Comparison of ENCODE assay signal across 33 cellular contexts in the genomic region with DNA sequence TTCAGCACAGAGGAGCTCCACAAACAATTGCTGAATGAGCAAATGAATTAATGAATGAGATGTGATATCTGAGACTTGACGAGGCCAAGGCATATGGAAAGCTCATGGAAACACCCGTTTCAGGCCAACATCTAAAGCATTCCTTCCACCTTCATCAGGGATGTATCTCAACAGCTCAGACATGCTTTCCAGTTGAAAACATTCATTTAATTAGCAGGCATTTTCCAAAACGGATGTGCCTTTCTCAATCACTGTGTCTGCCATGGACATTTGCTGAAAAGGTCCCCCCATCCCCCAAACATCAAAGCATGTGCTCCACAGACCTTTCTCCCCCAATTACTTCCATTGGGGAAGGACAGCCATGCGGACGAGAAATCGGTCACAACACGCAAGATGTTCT.
"Had no signal": no experiment of that assay in that cellular context is flagged by ENCODE, and none has a peak within 500 bp of the region (broad histone marks: within the 10 kb centered on the region; RNA-seq: fewer than 3 reads in every experiment).

No MANE protein-coding gene starts in this region.

- H3K36me3 ChIP-seq: ascending aorta, cardiac muscle cell, MG63, SJCRH30, WERI-Rb-1 had no signal

- DNase-seq: activated CD4-positive, alpha-beta memory T cell treated with anti-CD3 and anti-CD28 coated beads, Interleukin-2, amount 10 ng/mL, durations not matched to agents 7 days and 5 days; activated CD4-positive, alpha-beta T cell treated with anti-CD3 and anti-CD28 coated beads for 1 hour; activated CD4-positive, alpha-beta T cell treated with anti-CD3 and anti-CD28 coated beads for 48 hours; activated CD4-positive, CD25-positive, alpha-beta regulatory T cell; activated CD8-positive, alpha-beta memory T cell treated with anti-CD3 and anti-CD28 coated beads for 24 hours; activated CD8-positive, alpha-beta memory T cell treated with anti-CD3 and anti-CD28 coated beads, Interleukin-2, amount 10 ng/mL, durations not matched to agents 7 days and 5 days; activated CD8-positive, alpha-beta memory T cell treated with anti-CD3 and anti-CD28 coated beads, Interleukin-2, amount 50 U/mL, for 48 hours; activated effector memory CD4-positive, alpha-beta T cell treated with Interleukin-2 at 50 U/mL for 16 hours; activated naive CD4-positive, alpha-beta T cell; activated naive CD8-positive, alpha-beta T cell treated with anti-CD3 and anti-CD28 coated beads, Interleukin-2, amount 10 ng/mL, durations not matched to agents 7 days and 5 days; activated T-cell treated with anti-CD3 and anti-CD28 coated beads, Interleukin-2, amount 50 U/mL, for 48 hours; amygdala; Kasumi-1; MG63; NCI-H1048; NCI-H1436 treated with DMSO at 0.1 percent for 48 hours; NCI-H1694 treated with DMSO at 0.1 percent for 48 hours; NCI-H2029; NCI-H2227 treated with DMSO at 0.1 percent for 48 hours; NCI-H446; NCI-H510A treated with DMSO at 0.1 percent for 48 hours; NCI-H69; NCI-H82; SHP77; SJCRH30; T1000; WERI-Rb-1 had no signal

- ATAC-seq: activated CD8-positive, alpha-beta memory T cell treated with anti-CD3 and anti-CD28 coated beads, Interleukin-2, amount 10 ng/mL, durations not matched to agents 7 days and 5 days; Panc1 had no signal

- H3K27ac ChIP-seq: ascending aorta, cardiac muscle cell, SJCRH30, SK-N-MC, WERI-Rb-1 had no signal

- H3K4me3 Mint-ChIP-seq: activated CD4-positive, alpha-beta memory T cell treated with anti-CD3 and anti-CD28 coated beads, Interleukin-2, amount 10 ng/mL, durations not matched to agents 7 days and 5 days; activated CD8-positive, alpha-beta memory T cell treated with anti-CD3 and anti-CD28 coated beads, Interleukin-2, amount 10 ng/mL, durations not matched to agents 7 days and 5 days; activated naive CD4-positive, alpha-beta T cell treated with anti-CD3 and anti-CD28 coated beads, Interleukin-2, amount 50 U/mL, for 24 hours; activated naive CD8-positive, alpha-beta T cell treated with anti-CD3 and anti-CD28 coated beads, Interleukin-2, amount 10 ng/mL, durations not matched to agents 7 days and 5 days; central memory CD8-positive, alpha-beta T cell had no signal

- H3K27me3 ChIP-seq: ascending aorta, MG63 had no signal

- H3K4me1 Mint-ChIP-seq: activated CD4-positive, alpha-beta memory T cell treated with anti-CD3 and anti-CD28 coated beads, Interleukin-2, amount 10 ng/mL, durations not matched to agents 7 days and 5 days; activated CD8-positive, alpha-beta memory T cell treated with anti-CD3 and anti-CD28 coated beads, Interleukin-2, amount 10 ng/mL, durations not matched to agents 7 days and 5 days; activated naive CD4-positive, alpha-beta T cell treated with anti-CD3 and anti-CD28 coated beads, Interleukin-2, amount 50 U/mL, for 24 hours; activated naive CD8-positive, alpha-beta T cell treated with anti-CD3 and anti-CD28 coated beads, Interleukin-2, amount 10 ng/mL, durations not matched to agents 7 days and 5 days; central memory CD8-positive, alpha-beta T cell had no signal

- H3K4me3 ChIP-seq: ascending aorta, cardiac muscle cell, MG63, SJCRH30, SK-N-MC had no signal

- H3K9me3 Mint-ChIP-seq: activated CD4-positive, alpha-beta memory T cell treated with anti-CD3 and anti-CD28 coated beads, Interleukin-2, amount 10 ng/mL, durations not matched to agents 7 days and 5 days; activated naive CD4-positive, alpha-beta T cell treated with anti-CD3 and anti-CD28 coated beads, Interleukin-2, amount 50 U/mL, for 24 hours; activated naive CD8-positive, alpha-beta T cell treated with anti-CD3 and anti-CD28 coated beads, Interleukin-2, amount 10 ng/mL, durations not matched to agents 7 days and 5 days; central memory CD8-positive, alpha-beta T cell had no signal

- H3K27me3 Mint-ChIP-seq: activated CD4-positive, alpha-beta memory T cell treated with anti-CD3 and anti-CD28 coated beads, Interleukin-2, amount 10 ng/mL, durations not matched to agents 7 days and 5 days; activated CD8-positive, alpha-beta memory T cell treated with anti-CD3 and anti-CD28 coated beads, Interleukin-2, amount 10 ng/mL, durations not matched to agents 7 days and 5 days had no signal

- H3K27ac Mint-ChIP-seq: activated CD4-positive, alpha-beta memory T cell treated with anti-CD3 and anti-CD28 coated beads, Interleukin-2, amount 10 ng/mL, durations not matched to agents 7 days and 5 days; activated CD8-positive, alpha-beta memory T cell treated with anti-CD3 and anti-CD28 coated beads, Interleukin-2, amount 10 ng/mL, durations not matched to agents 7 days and 5 days; activated naive CD4-positive, alpha-beta T cell treated with anti-CD3 and anti-CD28 coated beads, Interleukin-2, amount 50 U/mL, for 24 hours; activated naive CD8-positive, alpha-beta T cell treated with anti-CD3 and anti-CD28 coated beads, Interleukin-2, amount 10 ng/mL, durations not matched to agents 7 days and 5 days had no signal

- H3K9me3 ChIP-seq: ascending aorta, MG63, SJCRH30 had no signal

- H3K36me3 Mint-ChIP-seq: activated CD8-positive, alpha-beta memory T cell treated with anti-CD3 and anti-CD28 coated beads, Interleukin-2, amount 10 ng/mL, durations not matched to agents 7 days and 5 days; activated naive CD4-positive, alpha-beta T cell treated with anti-CD3 and anti-CD28 coated beads, Interleukin-2, amount 50 U/mL, for 24 hours; activated naive CD8-positive, alpha-beta T cell treated with anti-CD3 and anti-CD28 coated beads, Interleukin-2, amount 10 ng/mL, durations not matched to agents 7 days and 5 days had no signal

- H3K4me1 ChIP-seq: ascending aorta, SJCRH30 had no signal
